18 cellular contexts compared by ENCODE assay signal in genomic region chr3:58752168-58752567, GRCh38.
DNase-seq lines count a peak whose midpoint lies in the region; ATAC-seq and TF ChIP-seq lines count a peak whose summit lies in the region.
"Had no signal": no experiment of that assay in that cellular context is flagged by ENCODE, and none has a peak within 500 bp of the region (broad histone marks: within the 10 kb centered on the region; RNA-seq: fewer than 3 reads in every experiment).

No MANE protein-coding gene starts in this region.

- CTCF ChIA-PET in SK-N-SH (lab: Yijun Ruan, JAX) = interaction anchor here (1.2 kb wide), 2 partner anchors 72 to 112 kb away, joined by 3 read pairs; no protein-coding TSS in a partner anchor
- CTCF ChIA-PET in PC-9 (lab: Charles Lee) = no interaction called here

- TF ChIP-seq CTCF in SK-N-SH (IDR thresholded peaks at IDR 0.05) = no peak
- TF ChIP-seq CTCF in suprapubic skin (IDR thresholded peaks at IDR 0.05) = no peak
- TF ChIP-seq CTCF in PC-9 (conservative IDR thresholded peaks at IDR 0.05) = no peak

- H3K9me2 ChIP-seq in SK-N-SH = no peaks in the 10 kb centered on the region
- no peaks in the 10 kb centered on the region for H3K9me2 ChIP-seq in PC-9 (ENCODE audit: insufficient read depth)

- no peak for TF ChIP-seq POLR2A in suprapubic skin (IDR thresholded peaks at IDR 0.05)

- H3K27ac ChIP-seq in SK-N-SH (ENCODE audit: low read depth in 2 of 2, low read length in 1 of 2) (no peak overlapping the region), suprapubic skin (no peak overlapping the region), PC-9 (no peak overlapping the region)
- H3K27ac ChIP-seq: 22Rv1, GM23248 had no signal

- H3K27me3 ChIP-seq in SK-N-SH (ENCODE audit: insufficient read depth) (no peaks in the 10 kb centered on the region), suprapubic skin (no peaks in the 10 kb centered on the region), PC-9 (ENCODE audit: insufficient read depth, low read depth) (no peaks in the 10 kb centered on the region)

- H3K79me2 ChIP-seq in SK-N-SH (ENCODE audit: insufficient read depth) = no peaks in the 10 kb centered on the region
- H3K79me2 ChIP-seq in PC-9 (ENCODE audit: low read depth) = no peaks in the 10 kb centered on the region

- H2AFZ ChIP-seq in SK-N-SH (ENCODE audit: low read depth) (no peak overlapping the region), PC-9 (no peak overlapping the region)
- H2AFZ ChIP-seq: GM23248 had no signal

- H3K4me2 ChIP-seq in SK-N-SH = no peak overlapping the region
- no peak overlapping the region for H3K4me2 ChIP-seq in PC-9

- 60% methylated on average over 2 of the region's 2 CpGs for WGBS in SK-N-SH (ENCODE audit: low lambda C conversion rate)
- WGBS in suprapubic skin = 77% methylated on average over 2 of the region's 2 CpGs

- DNase-seq in SK-N-SH = no peak
- peak; percentile 4 for DNase-seq in germinal center (ENCODE audit: low spot score)
- peak; percentile 44 for DNase-seq in retina
- DNase-seq in cerebellar nuclear complex (lab: John Stamatoyannopoulos, UW) = no peak
- DNase-seq in suprapubic skin (ENCODE audit: low spot score in 2 of 2) = no peak
- DNase-seq in PC-9 = no peak
- DNase-seq: C1 segment of cervical spinal cord; Calu3; CD4-positive, alpha-beta memory T cell; COR-L47; DMS53; DMS79 treated with DMSO at 0.1 percent for 48 hours; GM23248; H7; HCEC 1CT had no signal

- BruUV-seq in PC-9 (replicated peaks; lab: Mats Ljungman, UMichigan) = no TSS peak

- intact Hi-C loops in PC-9 (cut with micrococcal nuclease; ENCODE audit: unreplicated experiment) = no loop called here

- no peaks in the 10 kb centered on the region for H3K9me3 ChIP-seq in SK-N-SH
- H3K9me3 ChIP-seq in suprapubic skin = no peaks in the 10 kb centered on the region
- H3K9me3 ChIP-seq in PC-9 (ENCODE audit: insufficient read depth, low read depth) = no peaks in the 10 kb centered on the region

- peaks cover 0 to 3% of the 10 kb centered on the region in 2 experiments; a peak in 2 of 4 replicates for H3K4me1 ChIP-seq in SK-N-SH (ENCODE audit: control insufficient read depth in 1 of 2, insufficient read depth in 2 of 2, low read depth in 1 of 2, low read length in 1 of 2)
- no peaks in the 10 kb centered on the region for H3K4me1 ChIP-seq in suprapubic skin
- H3K4me1 ChIP-seq in PC-9 (replicated peaks; ENCODE audit: insufficient read depth) = no peaks in the 10 kb centered on the region

- TF ChIP-seq RAD21 in SK-N-SH (IDR thresholded peaks at IDR 0.05; ENCODE audit: low read length) = no peak

- no peaks in the 10 kb centered on the region for H3F3A ChIP-seq in SK-N-SH (replicated peaks; ENCODE audit: insufficient read depth)
- H3F3A ChIP-seq in PC-9 (ENCODE audit: insufficient read depth, low read depth) = no peaks in the 10 kb centered on the region

- no peak for TF ChIP-seq EP300 in SK-N-SH (IDR thresholded peaks at IDR 0.05; ENCODE audit: borderline replicate concordance in 1 of 2, low read depth in 1 of 2, low read length in 1 of 2)
- no peak for TF ChIP-seq EP300 in suprapubic skin (IDR thresholded peaks at IDR 0.05)

- POLR2A ChIA-PET in SK-N-SH (lab: Yijun Ruan, JAX) (no interaction called here), PC-9 (lab: Charles Lee; ENCODE audit: unreplicated experiment) (no interaction called here)

- no peaks in the 10 kb centered on the region for H3K36me3 ChIP-seq in SK-N-SH (replicated peaks in 1 of 2; ENCODE audit: control insufficient read depth in 1 of 2, insufficient read depth in 2 of 2, low read length in 1 of 2)
- no peaks in the 10 kb centered on the region for H3K36me3 ChIP-seq in suprapubic skin
- no peaks in the 10 kb centered on the region for H3K36me3 ChIP-seq in PC-9 (ENCODE audit: low read depth)

- H3K9ac ChIP-seq in SK-N-SH = no peak overlapping the region
- H3K9ac ChIP-seq: GM23248 had no signal

- H3K4me3 ChIP-seq in SK-N-SH (ENCODE audit: low read depth in 2 of 2, low read length in 1 of 2) (no peak overlapping the region), suprapubic skin (no peak overlapping the region), PC-9 (no peak overlapping the region)
- H3K4me3 ChIP-seq: GM23248 had no signal

- ATAC-seq in SK-N-SH treated with all-trans-retinoic acid at 6 μM for 48 hours (no peak), HG03354 (IDR thresholded peaks at IDR 0.05; ENCODE audit: poor library complexity, severe bottlenecking, unreplicated experiment) (peak; percentile 41)

- H4K20me1 ChIP-seq in SK-N-SH (ENCODE audit: insufficient read depth) (no peaks in the 10 kb centered on the region), PC-9 (ENCODE audit: insufficient read depth) (no peaks in the 10 kb centered on the region)

TF ChIP-seq in SK-N-SH, 30 proteins besides CTCF, POLR2A, EP300 and RAD21:
- TF ChIP-seq GATA2 (CRISPR knock-in tag; IDR thresholded peaks at IDR 0.05) (peak; percentile 29; the same call in 1 of the 2 replicates), TEAD4 (IDR thresholded peaks at IDR 0.05; ENCODE audit: borderline replicate concordance, insufficient read depth) (no peak), FOXJ3 (CRISPR knock-in tag; IDR thresholded peaks at IDR 0.05) (no peak), JUND (IDR thresholded peaks at IDR 0.05) (no peak), USF2 (IDR thresholded peaks at IDR 0.05; ENCODE audit: borderline replicate concordance, low read depth, low read length) (no peak), SIN3A (IDR thresholded peaks at IDR 0.05; ENCODE audit: borderline replicate concordance, low read depth, low read length) (no peak), RFX5 (IDR thresholded peaks at IDR 0.05; ENCODE audit: low read length) (no peak)

TF ChIP-seq in SK-N-SH treated with all-trans-retinoic acid at 6 μM for 48 hours, 23 proteins besides CTCF, POLR2A, EP300 and RAD21 (continues in another document):
- TF ChIP-seq ZNF8 (CRISPR knock-in tag; IDR thresholded peaks at IDR 0.05) (no peak), BACH2 (CRISPR knock-in tag; IDR thresholded peaks at IDR 0.05; ENCODE audit: borderline replicate concordance) (no peak), OSR1 (CRISPR knock-in tag; IDR thresholded peaks at IDR 0.05) (no peak), CREB5 (CRISPR knock-in tag; IDR thresholded peaks at IDR 0.05; ENCODE audit: low read depth) (no peak), ZFP3 (CRISPR knock-in tag; IDR thresholded peaks at IDR 0.05) (no peak), GLIS3 (CRISPR knock-in tag; IDR thresholded peaks at IDR 0.05) (no peak), ISL1 (CRISPR knock-in tag; IDR thresholded peaks at IDR 0.05) (no peak), ESRRG (CRISPR knock-in tag; IDR thresholded peaks at IDR 0.05) (no peak), CSRNP3 (CRISPR knock-in tag; IDR thresholded peaks at IDR 0.05) (no peak), POU6F1 (CRISPR knock-in tag; IDR thresholded peaks at IDR 0.05; ENCODE audit: borderline replicate concordance, low read depth) (no peak), ZC3H10 (CRISPR knock-in tag; IDR thresholded peaks at IDR 0.05) (no peak), ZFP30 (CRISPR knock-in tag; IDR thresholded peaks at IDR 0.05) (no peak), TCF4 (CRISPR knock-in tag; IDR thresholded peaks at IDR 0.05; ENCODE audit: borderline replicate concordance) (no peak)

Comparison
In these comparisons a context has a peak if more than half of its experiments do, and no peak if none do; other contexts are left out.
1. DNase-seq: peak in germinal center (single experiment) and retina (single experiment); none in SK-N-SH (single experiment), cerebellar nuclear complex (0 of 2), suprapubic skin (0 of 2) and PC-9 (0 of 2).